ENCODE assay signal across 34 cellular contexts in the genomic region with DNA sequence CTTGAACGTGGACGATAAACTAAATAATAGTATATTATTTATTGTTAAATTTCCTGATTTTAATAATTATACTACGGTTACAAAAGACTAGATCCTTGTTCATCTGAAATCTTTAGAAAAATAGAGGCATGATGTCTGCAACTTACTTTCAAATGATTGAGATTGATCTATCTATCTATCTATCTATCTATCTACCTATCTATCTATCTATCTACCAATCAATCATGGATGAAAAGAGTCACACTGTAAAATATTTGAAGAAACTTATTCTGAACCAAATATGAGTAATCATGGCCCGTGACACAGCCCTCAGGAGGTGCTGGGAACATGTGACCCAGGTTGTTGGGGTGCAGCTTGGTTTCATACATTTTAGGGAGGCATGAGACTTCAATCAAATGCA. TPM values are rescaled to one million over a fixed set of nuclear protein-coding genes. Genes with fewer than 3 reads are reported as not detected.
"Had no signal": no experiment of that assay in that cellular context is flagged by ENCODE, and none has a peak within 500 bp of the region (broad histone marks: within the 10 kb centered on the region; RNA-seq: fewer than 3 reads in every experiment).

No MANE protein-coding gene starts in this region.

- H3K4me3 ChIP-seq: left lung, lower lobe of right lung, pancreas, right atrium auricular region, right lobe of liver, skin epidermis, stomach, suprapubic skin, thoracic aorta, tibial artery, upper lobe of right lung, uterus had no signal

- H3K4me3 Mint-ChIP-seq: immature natural killer cell; naive thymus-derived CD8-positive, alpha-beta T cell; nephron; neural crest cell; stimulated activated naive B cell treated with anti-CD40 and anti-IgM and Interleukin-4, amounts not matched to agents 10 μg/mL and 1 μg/mL and 100 μg/mL, for 72 hours had no signal

- H3K36me3 ChIP-seq: left lung, lower lobe of right lung, pancreas, right atrium auricular region, right lobe of liver, stomach, suprapubic skin, thoracic aorta, tibial artery, upper lobe of right lung, uterus had no signal

- DNase-seq: hypothalamus; immature natural killer cell; kidney; left colon; left lung; lower lobe of right lung; mammary epithelial cell; mesenchymal stem cell; naive thymus-derived CD8-positive, alpha-beta T cell; nucleus accumbens; pancreas; stimulated activated CD4-positive, alpha-beta T cell treated with anti-CD3 and anti-CD28 coated beads, Interleukin-12 subunit alpha, Interleukin-12 subunit beta, amount 100 ng/mL, for 4 hours; stimulated activated CD4-positive, alpha-beta T cell treated with anti-CD3 and anti-CD28 coated beads, Interleukin-15, amount 100 ng/mL, for 24 hours; stimulated activated CD4-positive, alpha-beta T cell treated with anti-CD3 and anti-CD28 coated beads, Interleukin-2, amount 100 ng/mL, for 24 hours; stimulated activated CD4-positive, alpha-beta T cell treated with anti-CD3 and anti-CD28 coated beads, Interleukin-4, amount 100 ng/mL, for 1 hour; stimulated activated naive B cell treated with anti-CD40 and anti-IgM and Interleukin-4, amounts not matched to agents 10 μg/mL and 1 μg/mL and 100 μg/mL, for 72 hours; stimulated activated naive CD8-positive, alpha-beta T cell treated with anti-CD3 and anti-CD28 coated beads, Interleukin-15, Interleukin-2, amounts not matched to agents 100 U/mL and 50 U/mL, for 24 hours; stomach; tibial artery; trophoblast cell; upper lobe of right lung; uterus had no signal

- H3K36me3 Mint-ChIP-seq: immature natural killer cell; naive thymus-derived CD8-positive, alpha-beta T cell; stimulated activated naive B cell treated with anti-CD40 and anti-IgM and Interleukin-4, amounts not matched to agents 10 μg/mL and 1 μg/mL and 100 μg/mL, for 72 hours had no signal

- H3K27ac ChIP-seq: left lung, lower lobe of right lung, pancreas, right atrium auricular region, right lobe of liver, skin epidermis, stomach, suprapubic skin, thoracic aorta, tibial artery, upper lobe of right lung, uterus had no signal

- H3K9me3 ChIP-seq: left lung, lower lobe of right lung, pancreas, right atrium auricular region, right lobe of liver, stomach, suprapubic skin, thoracic aorta, tibial artery, upper lobe of right lung, uterus had no signal

- H3K27me3 Mint-ChIP-seq: progenitor cell of endocrine pancreas had no signal

- H3K4me1 ChIP-seq: pancreas, right lobe of liver, tibial artery, upper lobe of right lung, uterus had no signal

- FAIRE-seq: islet of Langerhans, kidney, pancreas had no signal

- H3K27me3 ChIP-seq: left lung, pancreas, right atrium auricular region, right lobe of liver, stomach, suprapubic skin, upper lobe of right lung, uterus had no signal

- H3K27ac Mint-ChIP-seq: immature natural killer cell; naive thymus-derived CD8-positive, alpha-beta T cell; progenitor cell of endocrine pancreas; stimulated activated naive B cell treated with anti-CD40 and anti-IgM and Interleukin-4, amounts not matched to agents 10 μg/mL and 1 μg/mL and 100 μg/mL, for 72 hours had no signal

- H3K9me3 Mint-ChIP-seq: immature natural killer cell; naive thymus-derived CD8-positive, alpha-beta T cell; nephron; neural crest cell; stimulated activated naive B cell treated with anti-CD40 and anti-IgM and Interleukin-4, amounts not matched to agents 10 μg/mL and 1 μg/mL and 100 μg/mL, for 72 hours had no signal

RNA-seq across cellular contexts. Expression of gene NNAT, which starts 18.4 kb away (rescaled TPM):
- total RNA-seq: liver; naive thymus-derived CD8-positive, alpha-beta T cell; osteoblast; pulmonary artery endothelial cell; right lobe of liver had no signal
